ENCODE assay signal across 8 cellular contexts in the genomic region with DNA sequence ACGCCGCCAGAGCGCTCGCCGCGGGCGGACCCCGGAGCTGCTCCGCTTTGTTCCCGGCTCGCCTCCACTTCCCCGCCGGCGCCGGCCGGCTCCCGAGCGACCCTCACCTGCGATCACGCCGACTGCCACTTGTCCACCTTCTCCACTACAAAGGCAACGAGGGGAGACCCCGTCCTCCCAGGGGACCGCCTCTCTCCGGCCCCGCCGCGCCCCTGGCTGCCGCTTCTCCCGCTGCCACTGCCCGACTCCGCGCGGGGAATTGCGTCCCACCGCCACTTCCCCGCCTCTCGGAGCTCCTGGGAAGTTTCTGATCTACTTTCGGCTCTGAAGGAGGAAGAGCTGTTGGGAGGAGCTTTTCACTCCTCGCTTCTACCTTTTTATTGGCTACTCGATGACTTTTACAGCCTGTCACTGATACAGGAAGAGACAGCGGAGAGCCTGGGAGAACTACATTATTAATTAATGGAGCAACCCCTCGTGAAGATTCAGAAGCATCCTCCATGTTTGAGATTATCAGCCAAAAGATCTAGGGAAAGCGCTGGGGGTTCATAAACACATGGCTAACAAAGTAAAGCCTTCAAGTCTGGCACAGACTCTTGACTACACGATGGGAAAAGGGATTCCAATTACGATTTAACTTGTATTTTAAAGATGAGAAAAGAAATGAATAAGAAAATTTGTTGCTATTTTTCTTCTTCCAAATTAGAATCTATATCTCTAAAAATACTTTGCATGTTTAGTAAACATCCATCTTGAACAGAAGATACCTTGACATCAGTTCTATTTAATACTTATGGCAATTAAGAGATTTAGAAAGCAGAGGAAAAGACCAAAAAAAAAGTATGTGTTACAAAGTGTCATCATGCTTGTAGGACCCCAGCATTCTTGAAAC. TPM values are rescaled to one million over a fixed set of nuclear protein-coding genes. Genes with fewer than 3 reads are reported as not detected.
A peak's percentile ranks its signal among the peaks of the same experiment; 100 is the strongest.
DNase-seq lines count a peak whose midpoint lies in the region; ATAC-seq and TF ChIP-seq lines count a peak whose summit lies in the region.

A gene with protein sequence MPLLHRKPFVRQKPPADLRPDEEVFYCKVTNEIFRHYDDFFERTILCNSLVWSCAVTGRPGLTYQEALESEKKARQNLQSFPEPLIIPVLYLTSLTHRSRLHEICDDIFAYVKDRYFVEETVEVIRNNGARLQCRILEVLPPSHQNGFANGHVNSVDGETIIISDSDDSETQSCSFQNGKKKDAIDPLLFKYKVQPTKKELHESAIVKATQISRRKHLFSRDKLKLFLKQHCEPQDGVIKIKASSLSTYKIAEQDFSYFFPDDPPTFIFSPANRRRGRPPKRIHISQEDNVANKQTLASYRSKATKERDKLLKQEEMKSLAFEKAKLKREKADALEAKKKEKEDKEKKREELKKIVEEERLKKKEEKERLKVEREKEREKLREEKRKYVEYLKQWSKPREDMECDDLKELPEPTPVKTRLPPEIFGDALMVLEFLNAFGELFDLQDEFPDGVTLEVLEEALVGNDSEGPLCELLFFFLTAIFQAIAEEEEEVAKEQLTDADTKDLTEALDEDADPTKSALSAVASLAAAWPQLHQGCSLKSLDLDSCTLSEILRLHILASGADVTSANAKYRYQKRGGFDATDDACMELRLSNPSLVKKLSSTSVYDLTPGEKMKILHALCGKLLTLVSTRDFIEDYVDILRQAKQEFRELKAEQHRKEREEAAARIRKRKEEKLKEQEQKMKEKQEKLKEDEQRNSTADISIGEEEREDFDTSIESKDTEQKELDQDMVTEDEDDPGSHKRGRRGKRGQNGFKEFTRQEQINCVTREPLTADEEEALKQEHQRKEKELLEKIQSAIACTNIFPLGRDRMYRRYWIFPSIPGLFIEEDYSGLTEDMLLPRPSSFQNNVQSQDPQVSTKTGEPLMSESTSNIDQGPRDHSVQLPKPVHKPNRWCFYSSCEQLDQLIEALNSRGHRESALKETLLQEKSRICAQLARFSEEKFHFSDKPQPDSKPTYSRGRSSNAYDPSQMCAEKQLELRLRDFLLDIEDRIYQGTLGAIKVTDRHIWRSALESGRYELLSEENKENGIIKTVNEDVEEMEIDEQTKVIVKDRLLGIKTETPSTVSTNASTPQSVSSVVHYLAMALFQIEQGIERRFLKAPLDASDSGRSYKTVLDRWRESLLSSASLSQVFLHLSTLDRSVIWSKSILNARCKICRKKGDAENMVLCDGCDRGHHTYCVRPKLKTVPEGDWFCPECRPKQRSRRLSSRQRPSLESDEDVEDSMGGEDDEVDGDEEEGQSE (N-terminal part only) (minus strand): TSS at position 330 of the 892 bp plus-strand sequence. CDS start 756 bp downstream, outside the sequence.

- peaks cover 62% of the 10 kb centered on the region for H3K79me2 ChIP-seq in SK-N-SH (ENCODE audit: insufficient read depth)

- H3K4me1 ChIP-seq in SK-N-SH (ENCODE audit: control insufficient read depth in 1 of 2, insufficient read depth in 2 of 2, low read depth in 1 of 2, low read length in 1 of 2) (peaks cover 3 to 6% of the 10 kb centered on the region in 2 experiments; a peak in 3 of 4 replicates), adipocyte (ENCODE audit: control insufficient read depth, insufficient read depth, low read length) (peaks cover 15% of the 10 kb centered on the region), ovary (ENCODE audit: insufficient read depth) (no peaks in the 10 kb centered on the region), upper lobe of left lung (peaks cover 11 to 16% (median 11%) of the 10 kb centered on the region in 4 donors)

- H3K9ac ChIP-seq in SK-N-SH (peak within 1 kb of the TSS; percentile 96), adipocyte (ENCODE audit: low read length) (peak within 1 kb of the TSS; percentile 96)

- peak within 1 kb of the TSS; percentile 86 to 91 for H3K4me3 ChIP-seq in SK-N-SH (ENCODE audit: low read depth in 2 of 2, low read length in 1 of 2)
- H3K4me3 ChIP-seq in adipocyte (ENCODE audit: low read length), result peak within 1 kb of the TSS; percentile 93
- H3K4me3 ChIP-seq in ovary, result peak within 1 kb of the TSS; percentile 80
- H3K4me3 ChIP-seq in upper lobe of left lung, result peak within 1 kb of the TSS; percentile 84 to 93 (median 88)

- H3K27me3 ChIP-seq in SK-N-SH (ENCODE audit: insufficient read depth), result no peaks in the 10 kb centered on the region
- no peaks in the 10 kb centered on the region for H3K27me3 ChIP-seq in adipocyte (replicated peaks; ENCODE audit: control insufficient read depth, insufficient read depth, low read length)
- no peaks in the 10 kb centered on the region for H3K27me3 ChIP-seq in ovary
- H3K27me3 ChIP-seq in upper lobe of left lung, result no peaks in the 10 kb centered on the region

- intact Hi-C loops in Right ventricle myocardium superior (cut with DNase I), result no loop called here
- intact Hi-C loops in ovary (cut with DNase I), result no loop called here

- peak within 1 kb of the TSS; percentile 90 for H3K4me2 ChIP-seq in SK-N-SH

- CTCF ChIA-PET in GM10248 (lab: Yijun Ruan, JAX), result interaction anchor here (0.9 to 1.1 kb wide), 2 partner anchors 11 to 23 kb away, joined by 3 read pairs; no protein-coding TSS in a partner anchor
- CTCF ChIA-PET in SK-N-SH (lab: Yijun Ruan, JAX), result interaction anchor here (0.9 to 1.6 kb wide), 2 partner anchors 106 to 152 kb away, joined by 3 to 6 read pairs; no protein-coding TSS in a partner anchor

- peak; percentile 80 for DNase-seq in GM10248 (ENCODE audit: extremely low spot score)
- DNase-seq in NCI-H1092 (lab: John Stamatoyannopoulos, UW), result peak; percentile 69
- DNase-seq in SK-N-SH, result peak; percentile 78
- peak; percentile 87 for DNase-seq in adipocyte (ENCODE audit: low read depth)
- peak; percentile 70 for DNase-seq in Right ventricle myocardium superior
- DNase-seq in ovary, result peak; percentile 66 to 77 (median 73)
- peak; percentile 73 to 91 for DNase-seq in upper lobe of left lung

- TF ChIP-seq EP300 in SK-N-SH (IDR thresholded peaks at IDR 0.05; ENCODE audit: borderline replicate concordance in 1 of 2, low read depth in 1 of 2, low read length in 1 of 2) (no peak), ovary (IDR thresholded peaks at IDR 0.05) (no peak), upper lobe of left lung (IDR thresholded peaks at IDR 0.05) (no peak)

- H3K27ac ChIP-seq in SK-N-SH (ENCODE audit: low read depth in 2 of 2, low read length in 1 of 2) (peak within 1 kb of the TSS; percentile 95 to 98), ovary (peak within 1 kb of the TSS; percentile 91 to 99), upper lobe of left lung (peak within 1 kb of the TSS; percentile 98 to 100 (median 100))

- peak within 1 kb of the TSS; percentile 95 for H2AFZ ChIP-seq in SK-N-SH (ENCODE audit: low read depth)

- H3K9me3 ChIP-seq in SK-N-SH (no peaks in the 10 kb centered on the region), adipocyte (ENCODE audit: control insufficient read depth, low read length) (no peaks in the 10 kb centered on the region), ovary (no peaks in the 10 kb centered on the region), upper lobe of left lung (no peaks in the 10 kb centered on the region)

- ATAC-seq in HG02571 (IDR thresholded peaks at IDR 0.05; ENCODE audit: unreplicated experiment), result peak; percentile 32
- peak; percentile 48 for ATAC-seq in Right ventricle myocardium superior (ENCODE audit: poor library complexity)
- peak; percentile 67 to 81 for ATAC-seq in upper lobe of left lung (ENCODE audit: low FRiP score in 2 of 2)

- TF ChIP-seq POLR2A in ovary (IDR thresholded peaks at IDR 0.05) (peak; percentile 89), upper lobe of left lung (IDR thresholded peaks at IDR 0.05) (peak in 3 of 4 donors; percentile 51 to 96 (median 94))

- H3K9me2 ChIP-seq in SK-N-SH, result no peaks in the 10 kb centered on the region

- no peak for TF ChIP-seq CTCF in GM10248 (IDR thresholded peaks at IDR 0.05; ENCODE audit: control extremely low read depth, extremely low read depth, low read depth, missing control alignments)
- peak; percentile 14; the same call in 1 of the 2 replicates for TF ChIP-seq CTCF in SK-N-SH (IDR thresholded peaks at IDR 0.05)
- TF ChIP-seq CTCF in ovary (IDR thresholded peaks at IDR 0.05), result peak in 2 of 3 donors; percentile 12 to 51
- peak in 3 of 6 experiments; percentile 21 to 53 (median 40) for TF ChIP-seq CTCF in upper lobe of left lung (IDR thresholded peaks at IDR 0.05)

- WGBS in SK-N-SH (ENCODE audit: low lambda C conversion rate), result 2% methylated on average over 14 of the region's 46 CpGs
- WGBS in ovary, 3 donors, result 0 to 1% (median 1%) methylated on average over 38 to 46 of the region's 46 CpGs
- 1 to 2% methylated on average over 26 to 34 of the region's 46 CpGs for WGBS in upper lobe of left lung, 2 donors

- H4K20me1 ChIP-seq in SK-N-SH (ENCODE audit: insufficient read depth), result peaks cover 19% of the 10 kb centered on the region; the same call in 1 of the 2 replicates

- POLR2A ChIA-PET in GM10248 (lab: Yijun Ruan, JAX), result interaction anchor here (0.9 to 1.0 kb wide), 2 partner anchors 106 to 172 kb away, joined by 3 to 5 read pairs; no protein-coding TSS in a partner anchor
- POLR2A ChIA-PET in SK-N-SH (lab: Yijun Ruan, JAX), result interaction anchor here (0.9 to 2.6 kb wide), 6 partner anchors 9 to 681 kb away, joined by 3 to 18 read pairs (median 4); a partner anchor contains a TSS

- no peak for TF ChIP-seq RAD21 in SK-N-SH (IDR thresholded peaks at IDR 0.05; ENCODE audit: low read length)

- H3K36me3 ChIP-seq in SK-N-SH (replicated peaks in 1 of 2; ENCODE audit: control insufficient read depth in 1 of 2, insufficient read depth in 2 of 2, low read length in 1 of 2) (peaks cover 3 to 8% of the 10 kb centered on the region in 2 experiments), adipocyte (ENCODE audit: control insufficient read depth, insufficient read depth, low read length, severe bottlenecking) (peaks cover 5% of the 10 kb centered on the region), ovary (no peaks in the 10 kb centered on the region), upper lobe of left lung (peaks cover 0 to 6% (median 0%) of the 10 kb centered on the region in 4 donors)

- H3F3A ChIP-seq in SK-N-SH (replicated peaks; ENCODE audit: insufficient read depth), result peaks cover 18% of the 10 kb centered on the region

TF ChIP-seq in SK-N-SH, 30 proteins besides CTCF, POLR2A, EP300 and RAD21 (continues in another document):
- no peak for TF ChIP-seq JUND (IDR thresholded peaks at IDR 0.05)
- no peak for TF ChIP-seq TEAD4 (IDR thresholded peaks at IDR 0.05; ENCODE audit: borderline replicate concordance, insufficient read depth)

RNA-seq across cellular contexts. Expression of the gene that starts here (rescaled TPM):
- 17.4 and 19.3 TPM in 2 replicates for polyA plus RNA-seq in SK-N-SH (2012; rRNA removed)
- 22.0 and 30.2 TPM in 2 replicates for polyA plus RNA-seq in SK-N-SH (2012; cell fraction: cytosol; rRNA removed)
- 16.0 and 43.6 TPM in 2 replicates for polyA plus RNA-seq in SK-N-SH (2012; cell fraction: nucleus; rRNA removed)
- total RNA-seq in Right ventricle myocardium superior, result 4.6 TPM
- 10 to 100 TPM; 12.5 to 30.1 (median 17.9) TPM for total RNA-seq in ovary
- 10 to 100 TPM; 10.4 to 14.2 TPM for polyA plus RNA-seq in ovary
- total RNA-seq in upper lobe of left lung, result 10 to 100 TPM; 27.6 to 44.3 (median 36.6) TPM

Comparison
In these comparisons a context has a peak if more than half of its experiments do, and no peak if none do; other contexts are left out.
1. Peak in every context shown above with its lines: DNase-seq, ATAC-seq, H3K4me3 ChIP-seq and H3K27ac ChIP-seq.